In the genomic region with DNA sequence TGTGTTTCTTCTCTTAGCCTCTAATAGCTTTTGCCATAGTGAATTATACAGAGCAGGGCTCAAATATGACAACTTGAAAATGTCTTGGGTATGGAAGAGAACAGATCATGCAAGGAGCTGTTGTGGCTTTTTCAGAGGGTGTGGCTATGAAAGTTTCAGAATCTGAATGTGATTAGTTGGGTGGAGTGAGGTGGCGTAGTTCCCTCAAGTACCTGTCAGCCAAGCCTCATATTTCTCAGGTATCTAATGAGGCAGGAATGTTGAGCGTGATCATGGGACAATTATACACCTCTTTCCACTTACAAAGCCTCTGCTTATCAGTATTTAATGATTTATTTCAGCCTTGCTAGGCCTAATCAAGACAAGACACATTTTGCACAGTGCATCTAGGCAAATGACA, we compare ENCODE assay signal across 12 cellular contexts.
"Had no signal": no experiment of that assay in that cellular context is flagged by ENCODE, and none has a peak within 500 bp of the region (broad histone marks: within the 10 kb centered on the region; RNA-seq: fewer than 3 reads in every experiment).

No MANE protein-coding gene starts in this region.

- H3K27ac ChIP-seq: gastrocnemius medialis, heart right ventricle, neural progenitor cell, pancreas, tibial nerve, VCaP had no signal

- H3K27me3 ChIP-seq: gastrocnemius medialis, heart right ventricle, neural progenitor cell, pancreas, tibial nerve had no signal

- ATAC-seq: gastrocnemius medialis; heart right ventricle; stimulated activated memory B cell treated with anti-CD40 and anti-IgM and Interleukin-4, amounts not matched to agents 10 μg/mL and 1 μg/mL and 100 μg/mL, for 72 hours had no signal

- H3K9me3 ChIP-seq: gastrocnemius medialis, pancreas had no signal

- H3K27ac Mint-ChIP-seq: activated CD4-positive, alpha-beta memory T cell treated with anti-CD3 and anti-CD28 coated beads, Interleukin-2, amount 10 ng/mL, durations not matched to agents 7 days and 5 days; neural progenitor cell; stimulated activated memory B cell treated with anti-CD40 and anti-IgM and Interleukin-4, amounts not matched to agents 10 μg/mL and 1 μg/mL and 100 μg/mL, for 72 hours had no signal

- H3K4me3 ChIP-seq: gastrocnemius medialis, heart right ventricle, neural progenitor cell, pancreas, skin epidermis, tibial nerve had no signal

- H3K27me3 Mint-ChIP-seq: activated CD4-positive, alpha-beta memory T cell treated with anti-CD3 and anti-CD28 coated beads, Interleukin-2, amount 10 ng/mL, durations not matched to agents 7 days and 5 days; stimulated activated memory B cell treated with anti-CD40 and anti-IgM and Interleukin-4, amounts not matched to agents 10 μg/mL and 1 μg/mL and 100 μg/mL, for 72 hours had no signal

- DNase-seq: activated CD4-positive, alpha-beta memory T cell treated with anti-CD3 and anti-CD28 coated beads, Interleukin-2, amount 10 ng/mL, durations not matched to agents 7 days and 5 days; aorta; gastrocnemius medialis; heart right ventricle; mesendoderm; pancreas; retina had no signal

- H3K4me1 ChIP-seq: gastrocnemius medialis, neural progenitor cell, pancreas, tibial nerve had no signal

- H3K4me1 Mint-ChIP-seq: activated CD4-positive, alpha-beta memory T cell treated with anti-CD3 and anti-CD28 coated beads, Interleukin-2, amount 10 ng/mL, durations not matched to agents 7 days and 5 days; stimulated activated memory B cell treated with anti-CD40 and anti-IgM and Interleukin-4, amounts not matched to agents 10 μg/mL and 1 μg/mL and 100 μg/mL, for 72 hours had no signal

- H3K36me3 ChIP-seq: gastrocnemius medialis, heart right ventricle, neural progenitor cell, pancreas, tibial nerve had no signal

- H3K4me3 Mint-ChIP-seq: activated CD4-positive, alpha-beta memory T cell treated with anti-CD3 and anti-CD28 coated beads, Interleukin-2, amount 10 ng/mL, durations not matched to agents 7 days and 5 days; neural progenitor cell; stimulated activated memory B cell treated with anti-CD40 and anti-IgM and Interleukin-4, amounts not matched to agents 10 μg/mL and 1 μg/mL and 100 μg/mL, for 72 hours had no signal

- H3K36me3 Mint-ChIP-seq: neural progenitor cell; stimulated activated memory B cell treated with anti-CD40 and anti-IgM and Interleukin-4, amounts not matched to agents 10 μg/mL and 1 μg/mL and 100 μg/mL, for 72 hours had no signal
